1 cellular context compared by ENCODE assay signal in genomic region chr17:1767358-1767757, GRCh38.
TF ChIP-seq lines count a peak whose summit lies in the region.

No MANE protein-coding gene starts in this region.

TF ChIP-seq in HCT116, 20 proteins besides CTCF, POLR2A, EP300 and RAD21:
- TF ChIP-seq FOSL1 (IDR thresholded peaks at IDR 0.05; ENCODE audit: low read depth) (no peak), SRF (IDR thresholded peaks at IDR 0.05; ENCODE audit: low read depth) (no peak), ZFX (IDR thresholded peaks at IDR 0.05) (no peak), ZNF274 (IDR thresholded peaks at IDR 0.05; ENCODE audit: low read depth, low read length) (no peak), EZH2 (IDR thresholded peaks at IDR 0.05) (no peak), CBX3 (IDR thresholded peaks at IDR 0.05; ENCODE audit: low read depth) (no peak), ATF3 (IDR thresholded peaks at IDR 0.05) (no peak), ELF1 (IDR thresholded peaks at IDR 0.05; ENCODE audit: borderline replicate concordance, low read depth) (no peak), POLR2AphosphoS5 (IDR thresholded peaks at IDR 0.05; ENCODE audit: low read depth, low read length) (no peak)
